In genomic region chr11:7591992-7592391, GRCh38 we compare ENCODE assay signal across 15 cellular contexts.
DNase-seq lines count a peak whose midpoint lies in the region; ATAC-seq and TF ChIP-seq lines count a peak whose summit lies in the region.
"Had no signal": no experiment of that assay in that cellular context is flagged by ENCODE, and none has a peak within 500 bp of the region (broad histone marks: within the 10 kb centered on the region; RNA-seq: fewer than 3 reads in every experiment).

No MANE protein-coding gene starts in this region.

- no peak for TF ChIP-seq POLR2A in thyroid gland (IDR thresholded peaks at IDR 0.05)

- H3K27me3 ChIP-seq in HL-60 (ENCODE audit: insufficient read depth, poor library complexity, severe bottlenecking) (no peaks in the 10 kb centered on the region), thyroid gland (no peaks in the 10 kb centered on the region), brain microvascular endothelial cell (replicated peaks) (no peaks in the 10 kb centered on the region)

- peak; percentile 20 for ATAC-seq in Right ventricle myocardium inferior
- ATAC-seq in left cardiac atrium = no peak
- ATAC-seq in left ventricle myocardium superior = peak; percentile 34
- no peak for ATAC-seq in HG03457 (IDR thresholded peaks at IDR 0.05; ENCODE audit: unreplicated experiment)

- DNase-seq in Right ventricle myocardium inferior (ENCODE audit: missing footprints) (no peak), left cardiac atrium (no peak), HL-60 (ENCODE audit: low read depth in 1 of 2, low spot score in 1 of 2) (peak; percentile 39 to 76), left ventricle myocardium superior (no peak), thyroid gland (no peak), brain microvascular endothelial cell (no peak)
- no peak for DNase-seq in activated naive CD4-positive, alpha-beta T cell treated with Interleukin-2 at 50 U/mL for 16 hours
- DNase-seq: ACHN; activated CD4-positive, alpha-beta T cell treated with anti-CD3 and anti-CD28 coated beads for 48 hours; Calu3; endodermal cell; NCI-H1417; NCI-H510A had no signal

- peaks cover 61 to 69% of the 10 kb centered on the region in 2 donors for H3K4me1 ChIP-seq in thyroid gland

- no peaks in the 10 kb centered on the region for H3K9me3 ChIP-seq in thyroid gland

- intact Hi-C loops in Right ventricle myocardium inferior (cut with DNase I) = no loop called here
- intact Hi-C loops in left cardiac atrium (cut with DNase I) = no loop called here
- intact Hi-C loops in left ventricle myocardium superior (cut with micrococcal nuclease) = no loop called here
- intact Hi-C loops in thyroid gland (cut with DNase I) = no loop called here

- no peak overlapping the region for H3K4me3 ChIP-seq in HL-60 (replicated peaks; ENCODE audit: insufficient read depth, low read length)
- H3K4me3 ChIP-seq in thyroid gland (replicated peaks in 1 of 3) = no peak overlapping the region
- no peak overlapping the region for H3K4me3 ChIP-seq in brain microvascular endothelial cell (ENCODE audit: low read depth, low read length)
- H3K4me3 ChIP-seq: smooth muscle cell had no signal

- TF ChIP-seq CTCF in HL-60 (IDR thresholded peaks at IDR 0.05; ENCODE audit: insufficient read depth, low read length) (no peak), thyroid gland (IDR thresholded peaks at IDR 0.05) (no peak), brain microvascular endothelial cell (IDR thresholded peaks at IDR 0.05; ENCODE audit: low read depth, low read length, missing control alignments) (no peak)

- no peaks in the 10 kb centered on the region for H3K36me3 ChIP-seq in thyroid gland
- H3K36me3 ChIP-seq in brain microvascular endothelial cell (replicated peaks) = no peaks in the 10 kb centered on the region

- 91 to 92% methylated on average over 1 of the region's 1 CpG for WGBS in thyroid gland, 2 donors

- H3K27ac ChIP-seq in HL-60 (replicated peaks) (peak overlapping the region; percentile 70), thyroid gland (peak overlapping the region; percentile 49 to 75 (median 49)), brain microvascular endothelial cell (no peak overlapping the region)

- in situ Hi-C loops in brain microvascular endothelial cell (cut with HindIII; ENCODE audit: low pct_ligation_motif_present, low sequenced_read_pairs) = no loop called here

Comparison
In these comparisons a context has a peak if more than half of its experiments do, and no peak if none do; other contexts are left out.
1. ATAC-seq: peak in Right ventricle myocardium inferior (single experiment) and left ventricle myocardium superior (single experiment); none in left cardiac atrium (0 of 2) and HG03457 (single experiment).
2. DNase-seq: peak in HL-60 (2 of 2); none in Right ventricle myocardium inferior (single experiment), left cardiac atrium (single experiment), left ventricle myocardium superior (single experiment), thyroid gland (0 of 2), brain microvascular endothelial cell (single experiment) and activated naive CD4-positive, alpha-beta T cell treated with Interleukin-2 at 50 U/mL for 16 hours (single experiment).